8 cellular contexts compared by ENCODE assay signal in genomic region chr2:235746257-235746934, GRCh38.
DNase-seq lines count a peak whose midpoint lies in the region; ATAC-seq lines count a peak whose summit lies in the region.

No MANE protein-coding gene starts in this region.

- peak overlapping the region; percentile 46 for H3K27ac ChIP-seq in epithelial cell of prostate

- DNase-seq in GM03348 (ENCODE audit: low spot score), result peak; percentile 92
- DNase-seq in NCI-H345 treated with DMSO at 0.1 percent for 48 hours (lab: John Stamatoyannopoulos, UW; ENCODE audit: unreplicated experiment), result peak; percentile 37
- peak; percentile 32 for DNase-seq in activated CD4-positive, alpha-beta T cell treated with anti-CD3 and anti-CD28 coated beads, Interleukin-2, amount 50 U/mL, for 1 hour
- peak; percentile 51 for DNase-seq in epithelial cell of prostate (ENCODE audit: low read depth, low spot score)
- peak; percentile 78 for DNase-seq in mucosa of gallbladder (ENCODE audit: low spot score)
- DNase-seq in superior temporal gyrus (ENCODE audit: extremely low spot score), result peak; percentile 96
- DNase-seq in OCI-M2 (lab: John Stamatoyannopoulos, UW; ENCODE audit: unreplicated experiment), result no peak

- peak; percentile 54 for ATAC-seq in HG02981 (IDR thresholded peaks at IDR 0.05; ENCODE audit: unreplicated experiment)
